ENCODE assay signal across 8 cellular contexts in genomic region chr15:90530250-90531051, GRCh38. TPM values are rescaled to one million over a fixed set of nuclear protein-coding genes. Genes with fewer than 3 reads are reported as not detected.
DNase-seq lines count a peak whose midpoint lies in the region; ATAC-seq and TF ChIP-seq lines count a peak whose summit lies in the region.

No MANE protein-coding gene starts in this region.

- H2BK15ac ChIP-seq in H9 (ENCODE audit: low read depth, low read length), result no peak overlapping the region

- no CpG with 5 or more reads among the region's 76 CpGs for WGBS in H9 (ENCODE audit: extremely low coverage, insufficient read length, low lambda C conversion rate)
- 1% methylated on average over 32 to 76 of the region's 76 CpGs for WGBS in lung, 2 donors

- ATAC-seq in lung (ENCODE audit: insufficient read depth, low FRiP score), result peak; percentile 43

- H3K4me3 ChIP-seq in GM12864 (ENCODE audit: low read depth, low read length) (peak overlapping the region; percentile 96), LNCaP clone FGC (ENCODE audit: low read depth, low read length) (peak overlapping the region; percentile 79), lung (peak overlapping the region; percentile 92)

- H3K4me1 ChIP-seq in H9 (ENCODE audit: insufficient read depth, low read length) (no peaks in the 10 kb centered on the region; the same call in 1 of the 2 replicates), lung (ENCODE audit: control insufficient read depth in 2 of 2, insufficient read depth in 2 of 2, low read length in 2 of 2) (peaks cover 8 to 11% of the 10 kb centered on the region in 2 donors)

- H3K27ac ChIP-seq in H9 (ENCODE audit: insufficient read length, low read depth, low read length), result no peak overlapping the region
- peak overlapping the region; percentile 97 to 98 for H3K27ac ChIP-seq in lung (ENCODE audit: low read depth in 1 of 2, low read length in 1 of 2)

- H3K56ac ChIP-seq in H9 (ENCODE audit: insufficient read length, low read depth, low read length), result no peak overlapping the region

- no peak overlapping the region for H3K4ac ChIP-seq in H9 (ENCODE audit: low read depth, low read length)

- peaks cover 70% of the 10 kb centered on the region for H3K27me3 Mint-ChIP-seq in H9 (ENCODE audit: low read depth)

- peak overlapping the region; percentile 62 to 87 for H3K4me3 Mint-ChIP-seq in H9

- H3K14ac ChIP-seq in H9 (ENCODE audit: insufficient read depth, low read length), result no peak overlapping the region; the same call in 1 of the 2 replicates

- peaks cover 0 to 4% of the 10 kb centered on the region in 2 experiments; a peak in 3 of 5 replicates for H3K9me3 Mint-ChIP-seq in H9

- TF ChIP-seq CTCF in GM12864 (IDR thresholded peaks at IDR 0.05; ENCODE audit: low read depth, low read length, missing control alignments), result no peak
- TF ChIP-seq CTCF in H9 (conservative IDR thresholded peaks at IDR 0.05), result no peak
- no peak for TF ChIP-seq CTCF in LNCaP clone FGC (IDR thresholded peaks at IDR 0.05; ENCODE audit: control insufficient read depth, extremely low read depth, insufficient read depth)
- TF ChIP-seq CTCF in lung (IDR thresholded peaks at IDR 0.05; ENCODE audit: control extremely low read depth, extremely low read depth), result no peak

- no peaks in the 10 kb centered on the region for H4K20me1 ChIP-seq in H9 (ENCODE audit: control insufficient read depth, insufficient read depth, insufficient read length)

- H3K9me3 ChIP-seq in H9 (ENCODE audit: control insufficient read depth, low read depth, low read length) (no peaks in the 10 kb centered on the region), lung (ENCODE audit: control insufficient read depth in 2 of 2, insufficient read depth in 1 of 2, low read length in 1 of 2) (no peaks in the 10 kb centered on the region)

- H4K5ac ChIP-seq in H9 (ENCODE audit: insufficient read length, low read depth, low read length), result no peak overlapping the region

- H3K4me1 Mint-ChIP-seq in H9, result peaks cover 6 to 18% of the 10 kb centered on the region in 2 experiments

- H4K8ac ChIP-seq in H9 (replicated peaks; ENCODE audit: insufficient read length, low read depth, low read length), result no peak overlapping the region

- H3K79me1 ChIP-seq in H9 (ENCODE audit: insufficient read depth, low read depth, low read length, poor library complexity, severe bottlenecking), result no peaks in the 10 kb centered on the region

- no peak overlapping the region for H2BK5ac ChIP-seq in H9 (ENCODE audit: insufficient read length, low read length)

- H3K4me2 ChIP-seq in H9 (ENCODE audit: insufficient read depth, insufficient read length, low read length), result peak overlapping the region; percentile 76

- H3K27ac Mint-ChIP-seq in H9, result no peak overlapping the region; a peak in 1 of 7 replicates

- peaks cover 5% of the 10 kb centered on the region for H3K23me2 ChIP-seq in H9 (ENCODE audit: insufficient read length, low read depth, low read length, poor library complexity, severe bottlenecking)

- no peak overlapping the region for H4K91ac ChIP-seq in H9 (ENCODE audit: insufficient read length, low read depth, low read length)

- H3K23ac ChIP-seq in H9 (ENCODE audit: insufficient read length, low read depth, low read length), result no peak overlapping the region

- H2BK12ac ChIP-seq in H9 (ENCODE audit: insufficient read length, low read depth, low read length), result no peak overlapping the region

- no peaks in the 10 kb centered on the region for H3K36me3 Mint-ChIP-seq in H9 (ENCODE audit: insufficient read depth in 1 of 3, low read depth in 3 of 3)

- no peak overlapping the region for H2BK20ac ChIP-seq in H9 (ENCODE audit: low read depth, low read length, poor library complexity, severe bottlenecking)

- peaks cover 0 to 2% of the 10 kb centered on the region in 2 donors for H3K36me3 ChIP-seq in lung (ENCODE audit: control insufficient read depth in 2 of 2, insufficient read depth in 2 of 2, low read length in 2 of 2)

- no peak overlapping the region for H2BK120ac ChIP-seq in H9 (ENCODE audit: low read depth, low read length, poor library complexity, severe bottlenecking)

- H3T11ph ChIP-seq in H9 (ENCODE audit: low read length), result no peak overlapping the region

- no peak for DNase-seq in GM12864 (ENCODE audit: low read depth)
- peak; percentile 49 for DNase-seq in H9
- DNase-seq in LNCaP clone FGC (ENCODE audit: low read depth), result no peak
- peak; percentile 23 to 25 for DNase-seq in activated CD4-positive, alpha-beta T cell treated with anti-CD3 and anti-CD28 coated beads, Interleukin-2, amount 50 U/mL, for 4 hours
- DNase-seq in effector CD4-positive, alpha-beta T cell, result peak; percentile 19
- peak; percentile 63 for DNase-seq in lung (ENCODE audit: low spot score)
- DNase-seq in stimulated activated CD8-positive, alpha-beta memory T cell treated with anti-CD3 and anti-CD28 coated beads, Interleukin-15, amount 100 ng/mL, for 48 hours (ENCODE audit: low read depth in 2 of 2), result peak; percentile 27 to 28
- no peak for DNase-seq in NCI-H2107 (lab: John Stamatoyannopoulos, UW)

- H3K79me2 ChIP-seq in H9 (ENCODE audit: insufficient read depth, low read length), result no peaks in the 10 kb centered on the region

- no peak overlapping the region for H2AFZ ChIP-seq in H9 (ENCODE audit: low read length)

- H3K27me3 ChIP-seq in H9 (ENCODE audit: insufficient read depth, low read length) (peaks cover 14% of the 10 kb centered on the region), lung (ENCODE audit: control insufficient read depth, insufficient read depth) (no peaks in the 10 kb centered on the region)

- H3K9ac ChIP-seq in H9 (ENCODE audit: extremely low read depth, insufficient read length, low read length), result no peak overlapping the region

- no peak overlapping the region for H3K18ac ChIP-seq in H9 (ENCODE audit: insufficient read length, low read depth, low read length)

- H2AK5ac ChIP-seq in H9 (ENCODE audit: insufficient read length, low read length), result no peak overlapping the region

RNA-seq across cellular contexts. Expression of gene CRTC3, which starts 0.7 kb away (rescaled TPM):
- 3.9 TPM in 2 replicates for total RNA-seq in H9 (2021)
- 10 to 100 TPM; 42.0 to 47.9 TPM for total RNA-seq in lung
- 10 to 100 TPM; 12.0 to 14.3 TPM for polyA plus RNA-seq in lung

Comparison
In these comparisons a context has a peak if more than half of its experiments do, and no peak if none do; other contexts are left out.
1. DNase-seq: peak in H9 (single experiment), activated CD4-positive, alpha-beta T cell treated with anti-CD3 and anti-CD28 coated beads, Interleukin-2, amount 50 U/mL, for 4 hours (2 of 2), effector CD4-positive, alpha-beta T cell (single experiment), lung (single experiment) and stimulated activated CD8-positive, alpha-beta memory T cell treated with anti-CD3 and anti-CD28 coated beads, Interleukin-15, amount 100 ng/mL, for 48 hours (2 of 2); none in GM12864 (single experiment), LNCaP clone FGC (single experiment) and NCI-H2107 (single experiment).
2. Peak in every context shown above with its lines, with median percentiles within 50 percentile points of each other: H3K4me3 ChIP-seq.